ENCODE assay signal across 14 cellular contexts in the genomic region with DNA sequence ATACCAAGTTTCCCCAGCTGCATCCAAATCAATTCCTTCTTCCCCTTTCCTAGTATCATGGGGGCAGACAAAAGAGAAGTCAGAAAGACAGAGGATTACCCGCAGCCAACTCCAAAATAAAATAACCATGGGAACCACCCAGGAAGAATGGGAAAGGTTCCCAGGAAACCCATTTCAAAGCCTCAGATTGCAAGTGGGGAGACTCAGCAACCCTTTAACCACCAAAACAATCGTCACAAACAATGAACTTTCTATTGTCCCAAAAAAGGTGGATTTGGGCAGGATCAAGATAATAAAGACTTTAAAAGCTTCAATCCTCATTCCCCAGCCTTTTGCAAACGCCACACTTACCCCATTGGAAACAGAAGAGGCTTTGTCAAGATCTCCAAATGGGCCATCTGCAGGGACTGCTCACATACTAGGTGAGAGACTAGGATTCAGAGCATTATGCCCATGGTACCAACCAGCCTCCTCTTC. TPM values are rescaled to one million over a fixed set of nuclear protein-coding genes. Genes with fewer than 3 reads are reported as not detected.
DNase-seq lines count a peak whose midpoint lies in the region; ATAC-seq, FAIRE-seq and TF ChIP-seq lines count a peak whose summit lies in the region.
"Had no signal": no experiment of that assay in that cellular context is flagged by ENCODE, and none has a peak within 500 bp of the region (broad histone marks: within the 10 kb centered on the region; RNA-seq: fewer than 3 reads in every experiment).

No MANE protein-coding gene starts in this region.

- H3K4me1 ChIP-seq in H1 (replicated peaks in 1 of 4; ENCODE audit: control insufficient read depth in 3 of 4, insufficient read depth in 4 of 4, low read length in 3 of 4) (peaks cover 2 to 6% (median 3%) of the 10 kb centered on the region in 4 experiments; a peak in 4 of 7 replicates), right cardiac atrium (ENCODE audit: control insufficient read depth, insufficient read depth, low read length) (no peaks in the 10 kb centered on the region)
- H3K4me1 ChIP-seq: Peyer's patch had no signal

- no peak overlapping the region for H2BK120ac ChIP-seq in H1 (replicated peaks; ENCODE audit: low read depth, low read length)

- no peak for ATAC-seq in activated T-helper 17 cell treated with anti-CD3 and anti-CD28 coated beads, Interleukin-2, amount 50 U/mL, for 72 hours (replicated peaks)
- ATAC-seq in right cardiac atrium (no peak), GM21737 (IDR thresholded peaks at IDR 0.05; ENCODE audit: unreplicated experiment) (no peak)
- ATAC-seq: HCT116, Right ventricle myocardium inferior had no signal

- no peak overlapping the region for H3K9ac ChIP-seq in H1 (replicated peaks in 1 of 4; ENCODE audit: extremely low read depth in 1 of 4, low read depth in 3 of 4, low read length in 3 of 4)

- no peak overlapping the region for H2BK12ac ChIP-seq in H1 (ENCODE audit: low read depth, low read length)

- no peak overlapping the region for H4K8ac ChIP-seq in H1 (ENCODE audit: extremely low read depth, insufficient read depth, low read length)

- H3K27me3 ChIP-seq in H7 (ENCODE audit: control insufficient read depth, insufficient read depth, low read length) (no peaks in the 10 kb centered on the region), H1 (replicated peaks in 1 of 4; ENCODE audit: control insufficient read depth in 3 of 4, extremely low read depth in 1 of 4, insufficient read depth in 3 of 4, low read length in 3 of 4) (peaks cover 0 to 2% (median 0%) of the 10 kb centered on the region in 4 experiments; a peak in 1 of 7 replicates), right cardiac atrium (ENCODE audit: control insufficient read depth, insufficient read depth) (no peaks in the 10 kb centered on the region)
- H3K27me3 ChIP-seq: Peyer's patch had no signal

- no peak overlapping the region for H3K56ac ChIP-seq in H1 (replicated peaks; ENCODE audit: insufficient read length, low read depth, low read length)

- H3K4me3 Mint-ChIP-seq in activated T-helper 17 cell treated with anti-CD3 and anti-CD28 coated beads, Interleukin-2, amount 50 U/mL, for 72 hours, result peak overlapping the region; percentile 94
- peak overlapping the region; percentile 80 for H3K4me3 Mint-ChIP-seq in type B pancreatic cell

- intact Hi-C loops in right cardiac atrium (cut with DNase I), result no loop called here

- H3K36me3 Mint-ChIP-seq in activated T-helper 17 cell treated with anti-CD3 and anti-CD28 coated beads, Interleukin-2, amount 50 U/mL, for 72 hours (ENCODE audit: low read depth), result peaks cover 58% of the 10 kb centered on the region
- H3K36me3 Mint-ChIP-seq in type B pancreatic cell, result peaks cover 19% of the 10 kb centered on the region

- no peaks in the 10 kb centered on the region for H3K9me3 ChIP-seq in H1 (ENCODE audit: insufficient read depth in 2 of 2, low read depth in 1 of 2, low read length in 1 of 2)
- no peaks in the 10 kb centered on the region for H3K9me3 ChIP-seq in right cardiac atrium (ENCODE audit: control insufficient read depth, low read length)
- H3K9me3 ChIP-seq: Peyer's patch had no signal

- no peak overlapping the region for H4K5ac ChIP-seq in H1 (ENCODE audit: insufficient read length, low read depth, low read length)

- DNase-seq in H7 (peak; percentile 41), H1 (ENCODE audit: low read depth in 1 of 2, low spot score in 2 of 2) (no peak), type B pancreatic cell (ENCODE audit: extremely low spot score, unreplicated experiment) (no peak), right cardiac atrium (no peak), NCI-H1105 treated with DMSO at 0.1 percent for 48 hours (lab: John Stamatoyannopoulos, UW) (no peak)
- DNase-seq: DMS79, MM.1S, NCI-H1092, NCI-H2081, Peyer's patch had no signal

- no peak for TF ChIP-seq EP300 in H1 (IDR thresholded peaks at IDR 0.05; ENCODE audit: borderline replicate concordance in 1 of 2, low read depth in 2 of 2, low read length in 2 of 2)

- peaks cover 32% of the 10 kb centered on the region for H3K4me1 Mint-ChIP-seq in activated T-helper 17 cell treated with anti-CD3 and anti-CD28 coated beads, Interleukin-2, amount 50 U/mL, for 72 hours
- peaks cover 30% of the 10 kb centered on the region for H3K4me1 Mint-ChIP-seq in type B pancreatic cell (ENCODE audit: unreplicated experiment)

- H3K27ac ChIP-seq in H1 (ENCODE audit: low read depth, low read length), result peak overlapping the region; percentile 20; the same call in 1 of the 2 replicates
- no peak overlapping the region for H3K27ac ChIP-seq in right cardiac atrium (ENCODE audit: low read length)
- H3K27ac ChIP-seq: Peyer's patch had no signal

- H3K4me2 ChIP-seq in H1 (ENCODE audit: insufficient read depth in 1 of 2, low read depth in 2 of 2, low read length in 2 of 2), result no peak overlapping the region; a peak in 1 of 4 replicates

- peaks cover 3% of the 10 kb centered on the region; the same call in 1 of the 2 replicates for H3K79me1 ChIP-seq in H1 (ENCODE audit: low read depth, low read length)

- no peak overlapping the region for H3K14ac ChIP-seq in H1 (ENCODE audit: insufficient read length)

- H2BK20ac ChIP-seq in H1 (ENCODE audit: low read length), result no peak overlapping the region

- no peak for TF ChIP-seq POLR2A in H1 (IDR thresholded peaks at IDR 0.05; ENCODE audit: control extremely low read depth in 1 of 2, low read depth in 2 of 2, low read length in 2 of 2)

- H3K79me2 ChIP-seq in H1 (ENCODE audit: control insufficient read depth in 1 of 2, insufficient read depth in 2 of 2, low read length in 2 of 2), result peaks cover 0 to 14% of the 10 kb centered on the region in 2 experiments; a peak in 2 of 4 replicates

- CTCF ChIA-PET in H1 (lab: Charles Lee; ENCODE audit: partially characterized antibody), result interaction anchor here (1.0 to 1.5 kb wide), 3 partner anchors 25 to 265 kb away, joined by 3 read pairs; no protein-coding TSS in a partner anchor

- H2BK5ac ChIP-seq in H1 (ENCODE audit: low read depth, low read length), result peak overlapping the region; percentile 61; the same call in 1 of the 2 replicates

- 68% methylated on average over 3 of the region's 3 CpGs; no CpG with 5 or more reads in 1 of the 2 experiments for WGBS in H1 (ENCODE audit: extremely low coverage in 1 of 2, insufficient coverage in 1 of 2, insufficient read length in 1 of 2, insufficient replicate concordance in 2 of 2, low coverage in 1 of 2, low lambda C conversion rate in 2 of 2, missing lambda C conversion rate in 1 of 2), 2 experiments
- WGBS in right cardiac atrium, result 82% methylated on average over 3 of the region's 3 CpGs

- peak; percentile 78 for FAIRE-seq in H1 (lab: Jason Lieb, UNC)

- no peak overlapping the region for H3K4ac ChIP-seq in H1 (replicated peaks; ENCODE audit: insufficient read length, low read depth, low read length)

- H3K9me3 Mint-ChIP-seq in activated T-helper 17 cell treated with anti-CD3 and anti-CD28 coated beads, Interleukin-2, amount 50 U/mL, for 72 hours, result no peaks in the 10 kb centered on the region
- H3K9me3 Mint-ChIP-seq in type B pancreatic cell, result no peaks in the 10 kb centered on the region

- H3K23ac ChIP-seq in H1 (ENCODE audit: insufficient read length), result no peak overlapping the region

- H2AK5ac ChIP-seq in H1 (ENCODE audit: low read depth, low read length), result no peak overlapping the region

- POLR2A ChIA-PET in H1 (lab: Charles Lee; ENCODE audit: partially characterized antibody), result interaction anchor here (0.8 to 1.4 kb wide), 2 partner anchors 220 kb away, joined by 3 read pairs; no protein-coding TSS in a partner anchor

- TF ChIP-seq RAD21 in H1 (IDR thresholded peaks at IDR 0.05 in 1 of 2, conservative IDR thresholded peaks at IDR 0.05 in 1 of 2; ENCODE audit: low read depth in 2 of 2, low read length in 2 of 2), result no peak

- TF ChIP-seq CTCF in H1 (IDR thresholded peaks at IDR 0.05; ENCODE audit: control extremely low read depth in 1 of 3, insufficient read depth in 1 of 3, low read depth in 1 of 3, low read length in 3 of 3) (no peak), type B pancreatic cell (conservative IDR thresholded peaks at IDR 0.05) (no peak)

- H3K27ac Mint-ChIP-seq in activated T-helper 17 cell treated with anti-CD3 and anti-CD28 coated beads, Interleukin-2, amount 50 U/mL, for 72 hours, result no peak overlapping the region
- H3K27ac Mint-ChIP-seq in type B pancreatic cell, result peak overlapping the region; percentile 96

- no peak overlapping the region for H4K91ac ChIP-seq in H1 (replicated peaks; ENCODE audit: insufficient read length, low read length)

- peaks cover 0 to 4% of the 10 kb centered on the region in 2 experiments for H4K20me1 ChIP-seq in H1 (replicated peaks in 1 of 2; ENCODE audit: control insufficient read depth in 1 of 2, insufficient read depth in 2 of 2, low read length in 2 of 2)

- no peak overlapping the region for H2BK15ac ChIP-seq in H1 (ENCODE audit: low read length)

- H3K4me3 ChIP-seq in H7 (ENCODE audit: insufficient read depth, low read depth, low read length) (no peak overlapping the region), H1 (ENCODE audit: extremely low read depth in 1 of 4, insufficient read depth in 2 of 4, low read depth in 3 of 4, low read length in 4 of 4) (no peak overlapping the region), right cardiac atrium (ENCODE audit: low read length) (no peak overlapping the region)
- H3K4me3 ChIP-seq: Peyer's patch had no signal

- H2AFZ ChIP-seq in H1 (ENCODE audit: low read length), result no peak overlapping the region

- H3K27me3 Mint-ChIP-seq in activated T-helper 17 cell treated with anti-CD3 and anti-CD28 coated beads, Interleukin-2, amount 50 U/mL, for 72 hours, result no peaks in the 10 kb centered on the region
- peaks cover 13% of the 10 kb centered on the region for H3K27me3 Mint-ChIP-seq in type B pancreatic cell

- H3K18ac ChIP-seq in H1 (ENCODE audit: extremely low read depth, low read length), result no peak overlapping the region

- peaks cover 5% of the 10 kb centered on the region for H3K23me2 ChIP-seq in H1 (ENCODE audit: low read depth, low read length)

- H3K36me3 ChIP-seq in H7 (replicated peaks; ENCODE audit: control insufficient read depth, insufficient read depth, low read length), result no peaks in the 10 kb centered on the region
- H3K36me3 ChIP-seq in H1 (ENCODE audit: control insufficient read depth in 2 of 4, insufficient read depth in 4 of 4, low read length in 3 of 4), result no peaks in the 10 kb centered on the region
- H3K36me3 ChIP-seq: Peyer's patch had no signal

RNA-seq across cellular contexts. Expression of gene TIAM1, which starts 5.1 kb away (rescaled TPM):
- 18.8 and 23.9 TPM in 2 replicates for total RNA-seq in H7 (2014; rRNA removed; shearing (Covaris generic))
- total RNA-seq in activated T-helper 17 cell treated with anti-CD3 and anti-CD28 coated beads, Interleukin-2, amount 50 U/mL, for 72 hours, result 10 to 100 TPM; 23.4 to 63.4 TPM
- total RNA-seq in H1 (2021; fragmentation: NEBNext Ultra II Directional; extraction: Animal tissue kit (Norgen Biotek cat#: 25700)), result 28.4 and 30.7 TPM in 2 replicates
- polyA plus RNA-seq in H1 (2011; rRNA removed) (10.1 and 11.1 TPM in 2 replicates), right cardiac atrium (3.9 TPM)
- polyA plus RNA-seq in H1 (2011; cell fraction: cytosol; rRNA removed), result 9.9 TPM
- polyA plus RNA-seq in H1 (2011; cell fraction: nucleus; rRNA removed), result 26.7 TPM
- polyA plus RNA-seq in H1 (2012, experiment 1 of 2), result 12.1 to 15.7 TPM (median 13.5 TPM) in 4 replicates
- 0.97 TPM for polyA plus RNA-seq in H1 (2012, experiment 2 of 2)
- polyA plus RNA-seq in H1 (2013, experiment 1 of 2), result 12.7 TPM
- 12.5 TPM for polyA plus RNA-seq in H1 (2013, experiment 2 of 2)
- 65.1 and 67.1 TPM in 2 replicates for polyA minus RNA-seq in H1 (2011; rRNA and poly(A)+ RNA removed)
- polyA minus RNA-seq in H1 (2011; cell fraction: cytosol; rRNA and poly(A)+ RNA removed), result 26.1 TPM
- polyA minus RNA-seq in H1 (2011; cell fraction: nucleus; rRNA and poly(A)+ RNA removed), result 69.3 TPM
- total RNA-seq in type B pancreatic cell (ENCODE audit: low replicate concordance) (49.3 and 67.6 TPM in 2 replicates), right cardiac atrium (10 to 100 TPM in 1 of 4 donors, 1 to 10 TPM in 3; 6.5 to 13.9 (median 9.0) TPM)
